In genomic region chr7:176786-177185, GRCh38 we compare ENCODE assay signal across 34 cellular contexts. TPM values are rescaled to one million over a fixed set of nuclear protein-coding genes. Genes with fewer than 3 reads are reported as not detected.
DNase-seq lines count a peak whose midpoint lies in the region; ATAC-seq and TF ChIP-seq lines count a peak whose summit lies in the region.
"Had no signal": no experiment of that assay in that cellular context is flagged by ENCODE, and none has a peak within 500 bp of the region (broad histone marks: within the 10 kb centered on the region; RNA-seq: fewer than 3 reads in every experiment).

No MANE protein-coding gene starts in this region.

- H4K91ac ChIP-seq in neuronal stem cell (ENCODE audit: low read depth, low read length, poor library complexity), result no peak overlapping the region

- H3K14ac ChIP-seq in neuronal stem cell (ENCODE audit: low read length), result peak overlapping the region; percentile 89

- H3K23ac ChIP-seq in neuronal stem cell (ENCODE audit: low read depth, low read length, poor library complexity), result no peak overlapping the region

- no CpG with 5 or more reads among the region's 10 CpGs for WGBS in neuronal stem cell (ENCODE audit: extremely low coverage in 2 of 2, insufficient read length in 2 of 2, insufficient replicate concordance in 1 of 2), 2 donors
- 83 to 86% methylated on average over 6 to 9 of the region's 10 CpGs for WGBS in body of pancreas, 2 donors

- CTCF ChIA-PET in HEK293 (lab: Yijun Ruan, JAX), result interaction anchor here (0.9 kb wide), 1 partner anchor 8 kb away, joined by 3 read pairs; no protein-coding TSS in a partner anchor

- peak; percentile 38 for DNase-seq in H7
- DNase-seq in colonic mucosa, result peak; percentile 10
- DNase-seq in neuronal stem cell (ENCODE audit: low spot score), result no peak
- no peak for DNase-seq in CD14-positive monocyte (ENCODE audit: low spot score)
- no peak for DNase-seq in body of pancreas
- DNase-seq: 8988T; ACHN; AML-193; BE2C; C1 segment of cervical spinal cord; Caco-2; Calu3; CD4-positive, alpha-beta memory T cell; CD4-positive, alpha-beta T cell; CD4-positive, CD25-positive, alpha-beta regulatory T cell; CD8-positive, alpha-beta memory T cell; CD8-positive, alpha-beta T cell; COR-L47; DMS 273 treated with DMSO at 0.1 percent for 48 hours; DMS153; DMS53; DMS79; DMS79 treated with DMSO at 0.1 percent for 48 hours; DND-41; EL had no signal

- no peak overlapping the region for H3K9ac ChIP-seq in colonic mucosa (ENCODE audit: low read depth in 2 of 2, low read length in 2 of 2)
- H3K9ac ChIP-seq in neuronal stem cell (ENCODE audit: low read depth, low read length, poor library complexity), result no peak overlapping the region
- H3K9ac ChIP-seq: BLaER1; BLaER1 treated with 17β-estradiol and CSF1 and Interleukin-3, amounts not matched to agents 10 nM and 100 nM had no signal

- no peak for TF ChIP-seq POLR2A in body of pancreas (IDR thresholded peaks at IDR 0.05)

- peak overlapping the region; percentile 22 for H2BK5ac ChIP-seq in neuronal stem cell (ENCODE audit: low read length)

- ATAC-seq in HG03457 (IDR thresholded peaks at IDR 0.05; ENCODE audit: unreplicated experiment) (no peak), body of pancreas (no peak), GM18520 (IDR thresholded peaks at IDR 0.05; ENCODE audit: unreplicated experiment) (no peak)
- ATAC-seq: A549; CD8-positive, alpha-beta T cell had no signal

- peaks cover 2 to 15% (median 4%) of the 10 kb centered on the region in 3 donors for H3K27me3 Mint-ChIP-seq in CD14-positive monocyte (ENCODE audit: low read depth in 3 of 3)
- H3K27me3 Mint-ChIP-seq: B cell; CD4-positive, CD25-positive, alpha-beta regulatory T cell had no signal

- no peaks in the 10 kb centered on the region for H3K27me3 ChIP-seq in H7 (ENCODE audit: control insufficient read depth, insufficient read depth, low read length)
- H3K27me3 ChIP-seq in colonic mucosa, result no peaks in the 10 kb centered on the region
- H3K27me3 ChIP-seq in neuronal stem cell (ENCODE audit: control insufficient read depth in 3 of 3, insufficient read depth in 3 of 3, low read depth in 1 of 3, low read length in 3 of 3), result peaks cover 0 to 68% (median 0%) of the 10 kb centered on the region in 3 experiments
- H3K27me3 ChIP-seq in body of pancreas, result no peaks in the 10 kb centered on the region
- H3K27me3 ChIP-seq: BE2C, BLaER1 had no signal

- no peak overlapping the region for H2AFZ ChIP-seq in neuronal stem cell (ENCODE audit: low read length)

- no peak overlapping the region for H3K27ac Mint-ChIP-seq in CD14-positive monocyte
- H3K27ac Mint-ChIP-seq: B cell; CD4-positive, alpha-beta memory T cell; CD4-positive, alpha-beta T cell; CD4-positive, CD25-positive, alpha-beta regulatory T cell; CD8-positive, alpha-beta memory T cell; CD8-positive, alpha-beta T cell had no signal

- H3K4me3 ChIP-seq in H7 (ENCODE audit: insufficient read depth, low read depth, low read length), result no peak overlapping the region
- H3K4me3 ChIP-seq in HEK293 (ENCODE audit: low read depth, low read length), result no peak overlapping the region
- H3K4me3 ChIP-seq in colonic mucosa, result no peak overlapping the region
- H3K4me3 ChIP-seq in neuronal stem cell (ENCODE audit: low read length in 2 of 2), result peak overlapping the region in 1 of 2 donors; percentile 25
- H3K4me3 ChIP-seq in body of pancreas, result no peak overlapping the region
- H3K4me3 ChIP-seq: A549; BLaER1; BLaER1 treated with 17β-estradiol and CSF1 and Interleukin-3, amounts not matched to agents 10 nM and 100 nM had no signal

- H2AK5ac ChIP-seq in neuronal stem cell (ENCODE audit: low read depth, low read length), result peak overlapping the region; percentile 68

- H3K4me3 Mint-ChIP-seq in CD14-positive monocyte, result no peak overlapping the region
- H3K4me3 Mint-ChIP-seq: B cell; CD4-positive, alpha-beta memory T cell; CD4-positive, alpha-beta T cell; CD4-positive, CD25-positive, alpha-beta regulatory T cell; CD8-positive, alpha-beta memory T cell; CD8-positive, alpha-beta T cell had no signal

- H3K27ac ChIP-seq in HEK293 (ENCODE audit: extremely low read depth, low read depth, low read length) (no peak overlapping the region), colonic mucosa (no peak overlapping the region), neuronal stem cell (replicated peaks; ENCODE audit: low read length) (no peak overlapping the region), body of pancreas (no peak overlapping the region)
- H3K27ac ChIP-seq: 22Rv1; A549; BLaER1; BLaER1 treated with 17β-estradiol and CSF1 and Interleukin-3, amounts not matched to agents 10 nM and 100 nM; C4-2B had no signal

- peaks cover 0 to 3% (median 0%) of the 10 kb centered on the region in 7 donors for H3K9me3 Mint-ChIP-seq in CD14-positive monocyte
- H3K9me3 Mint-ChIP-seq: CD4-positive, alpha-beta T cell; CD4-positive, CD25-positive, alpha-beta regulatory T cell; CD8-positive, alpha-beta memory T cell; CD8-positive, alpha-beta T cell had no signal

- peak overlapping the region; percentile 12 for H3K18ac ChIP-seq in neuronal stem cell (ENCODE audit: low read length)

- intact Hi-C loops in colonic mucosa (cut with DNase I), result no loop called here
- intact Hi-C loops in CD14-positive monocyte (cut with micrococcal nuclease), result no loop called here
- intact Hi-C loops in body of pancreas (cut with DNase I), result no loop called here

- no peak overlapping the region for H3K4me2 ChIP-seq in neuronal stem cell (ENCODE audit: insufficient read depth, low read length, poor library complexity, severe bottlenecking)
- H3K4me2 ChIP-seq: A549; BLaER1; BLaER1 treated with 17β-estradiol and CSF1 and Interleukin-3, amounts not matched to agents 10 nM and 100 nM had no signal

- peaks cover 5% of the 10 kb centered on the region for H3K79me1 ChIP-seq in neuronal stem cell (ENCODE audit: low read depth, low read length)

- H2BK12ac ChIP-seq in neuronal stem cell (ENCODE audit: low read length), result no peak overlapping the region

- no peaks in the 10 kb centered on the region for H3K36me3 Mint-ChIP-seq in CD14-positive monocyte
- H3K36me3 Mint-ChIP-seq: CD4-positive, alpha-beta memory T cell; CD4-positive, CD25-positive, alpha-beta regulatory T cell; CD8-positive, alpha-beta memory T cell; CD8-positive, alpha-beta T cell had no signal

- no peaks in the 10 kb centered on the region for H3K4me1 Mint-ChIP-seq in CD14-positive monocyte
- H3K4me1 Mint-ChIP-seq: B cell; CD4-positive, alpha-beta memory T cell; CD4-positive, CD25-positive, alpha-beta regulatory T cell; CD8-positive, alpha-beta memory T cell had no signal

- H3K9me3 ChIP-seq in HEK293 (ENCODE audit: control insufficient read depth, insufficient read depth, low read depth, low read length), result no peaks in the 10 kb centered on the region
- no peaks in the 10 kb centered on the region for H3K9me3 ChIP-seq in colonic mucosa
- H3K9me3 ChIP-seq in neuronal stem cell (replicated peaks in 1 of 2; ENCODE audit: control insufficient read depth in 2 of 2, insufficient read depth in 1 of 2, low read depth in 1 of 2, low read length in 2 of 2), result peaks cover 0 to 2% of the 10 kb centered on the region in 2 donors
- H3K9me3 ChIP-seq in body of pancreas, result no peaks in the 10 kb centered on the region
- H3K9me3 ChIP-seq: A549; BE2C; BLaER1; BLaER1 treated with 17β-estradiol and CSF1 and Interleukin-3, amounts not matched to agents 10 nM and 100 nM; Caco-2 had no signal

- H3K4ac ChIP-seq in neuronal stem cell (ENCODE audit: low read length), result no peak overlapping the region

- H3K4me1 ChIP-seq in HEK293 (ENCODE audit: control insufficient read depth, insufficient read depth, low read length) (no peaks in the 10 kb centered on the region), colonic mucosa (no peaks in the 10 kb centered on the region), neuronal stem cell (ENCODE audit: control insufficient read depth in 2 of 2, insufficient read depth in 1 of 2, low read depth in 1 of 2, low read length in 2 of 2) (peaks cover 0 to 5% of the 10 kb centered on the region in 2 donors), body of pancreas (no peaks in the 10 kb centered on the region)
- H3K4me1 ChIP-seq: A549, BE2C, Caco-2 had no signal

- no peak overlapping the region for H2BK15ac ChIP-seq in neuronal stem cell (ENCODE audit: low read length)

- POLR2A ChIA-PET in HEK293 (lab: Yijun Ruan, JAX), result no interaction called here

- no peak overlapping the region for H4K8ac ChIP-seq in neuronal stem cell (ENCODE audit: low read depth, low read length)

- TF ChIP-seq CTCF in HEK293 (tag by site-specific recombination; IDR thresholded peaks at IDR 0.05), result no peak
- TF ChIP-seq CTCF in colonic mucosa (IDR thresholded peaks at IDR 0.05), result no peak
- TF ChIP-seq CTCF in CD14-positive monocyte (IDR thresholded peaks at IDR 0.05), result no peak
- no peak for TF ChIP-seq CTCF in body of pancreas (IDR thresholded peaks at IDR 0.05)

- no peak overlapping the region for H2BK120ac ChIP-seq in neuronal stem cell (ENCODE audit: low read depth, low read length)

- H3K36me3 ChIP-seq in H7 (replicated peaks; ENCODE audit: control insufficient read depth, insufficient read depth, low read length), result no peaks in the 10 kb centered on the region
- H3K36me3 ChIP-seq in HEK293 (ENCODE audit: control insufficient read depth in 2 of 2, insufficient read depth in 1 of 2, low read length in 2 of 2), result no peaks in the 10 kb centered on the region
- H3K36me3 ChIP-seq in colonic mucosa, result no peaks in the 10 kb centered on the region
- H3K36me3 ChIP-seq in neuronal stem cell (replicated peaks in 1 of 2; ENCODE audit: control insufficient read depth in 2 of 2, insufficient read depth in 2 of 2, low read length in 2 of 2), result no peaks in the 10 kb centered on the region
- no peaks in the 10 kb centered on the region for H3K36me3 ChIP-seq in body of pancreas (replicated peaks in 1 of 2; ENCODE audit: insufficient read depth in 1 of 2, low read depth in 2 of 2)
- H3K36me3 ChIP-seq: BE2C; BLaER1; BLaER1 treated with 17β-estradiol and CSF1 and Interleukin-3, amounts not matched to agents 10 nM and 100 nM had no signal

TF ChIP-seq in HEK293, 187 proteins besides CTCF, POLR2A, EP300 and RAD21 (continues in another document):
- TF ChIP-seq ZNF596 (tag by site-specific recombination; IDR thresholded peaks at IDR 0.05) (no peak), ZNF626 (tag by site-specific recombination; IDR thresholded peaks at IDR 0.05) (no peak), HOXA7 (CRISPR knock-in tag; IDR thresholded peaks at IDR 0.05; ENCODE audit: borderline replicate concordance) (no peak), GLIS1 (tag by site-specific recombination; IDR thresholded peaks at IDR 0.05) (no peak), ZFP3 (tag by site-specific recombination; IDR thresholded peaks at IDR 0.05; ENCODE audit: low read depth) (no peak), ZNF514 (tag by site-specific recombination; IDR thresholded peaks at IDR 0.05) (no peak), ZNF747 (tag by site-specific recombination; IDR thresholded peaks at IDR 0.05) (no peak), ZNF585B (tag by site-specific recombination; IDR thresholded peaks at IDR 0.05) (no peak), ZFHX2 (tag by site-specific recombination; conservative IDR thresholded peaks at IDR 0.05) (peak; percentile 73), GFI1B (tag by site-specific recombination; IDR thresholded peaks at IDR 0.05) (no peak)

RNA-seq across cellular contexts. Expression of gene FAM20C, which starts 15.6 kb away (rescaled TPM):
- 63.2 and 71.5 TPM in 2 replicates for total RNA-seq in H7 (2014; rRNA removed; shearing (Covaris generic))
- 10 to 100 TPM; 18.5 to 18.9 TPM for total RNA-seq in colonic mucosa
- polyA plus RNA-seq in neuronal stem cell (2013, experiment 1 of 2), result 7.3 TPM
- 7.3 TPM for polyA plus RNA-seq in neuronal stem cell (2013, experiment 2 of 2)
- polyA plus RNA-seq in CD14-positive monocyte, result 1 to 10 TPM; 1.2 to 1.5 TPM
- 10 to 100 TPM; 12.7 to 26.0 TPM for total RNA-seq in body of pancreas
- total RNA-seq: CD4-positive, CD25-positive, alpha-beta regulatory T cell had no signal
- polyA plus RNA-seq: CD4-positive, alpha-beta memory T cell; CD4-positive, CD25-positive, alpha-beta regulatory T cell; CD8-positive, alpha-beta memory T cell had no signal

Comparison
In these comparisons a context has a peak if more than half of its experiments do, and no peak if none do; other contexts are left out.
1. DNase-seq: peak in H7 (single experiment) and colonic mucosa (single experiment); none in neuronal stem cell (single experiment), CD14-positive monocyte (single experiment) and body of pancreas (0 of 4).